29 cellular contexts compared by ENCODE assay signal in the genomic region with DNA sequence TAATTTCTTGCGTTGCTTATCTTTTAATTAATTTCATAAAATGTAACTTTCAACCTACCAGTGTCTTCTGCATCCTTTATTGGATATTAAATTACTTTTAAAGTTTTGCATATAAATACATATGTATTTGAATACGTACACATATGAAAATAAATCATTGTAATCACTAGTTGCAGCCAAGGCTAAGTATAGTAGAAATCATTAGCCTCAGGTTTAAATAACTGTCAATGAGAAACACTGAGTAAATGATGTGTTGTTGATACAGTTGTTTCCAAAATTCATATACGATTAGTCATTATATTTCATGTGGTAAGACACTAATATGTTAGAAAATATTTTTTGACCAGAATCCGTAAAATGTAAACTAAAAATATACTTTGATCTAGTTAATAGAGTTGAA.
"Had no signal": no experiment of that assay in that cellular context is flagged by ENCODE, and none has a peak within 500 bp of the region (broad histone marks: within the 10 kb centered on the region; RNA-seq: fewer than 3 reads in every experiment).

No MANE protein-coding gene starts in this region.

- DNase-seq: activated B cell treated with CpG ODN at 0.5 μM for 24 hours; activated CD4-positive, alpha-beta T cell treated with anti-CD3 and anti-CD28 coated beads for 48 hours; activated CD4-positive, alpha-beta T cell treated with anti-CD3 and anti-CD28 coated beads, Interleukin-2, amount 50 U/mL, for 1 hour; activated CD4-positive, alpha-beta T cell treated with anti-CD3 and anti-CD28 coated beads, Interleukin-2, amount 50 U/mL, for 48 hours; activated CD8-positive, alpha-beta memory T cell treated with anti-CD3 and anti-CD28 coated beads for 24 hours; activated CD8-positive, alpha-beta T cell treated with anti-CD3 and anti-CD28 coated beads for 36 hours; activated effector memory CD4-positive, alpha-beta T cell treated with Interleukin-2 at 50 U/mL for 16 hours; activated gamma-delta T cell treated with Interleukin-2 at 50 U/mL for 16 hours; activated naive CD4-positive, alpha-beta T cell treated with anti-CD3 and anti-CD28 coated beads, Interleukin-2, amount 50 U/mL, for 16 hours; activated naive CD4-positive, alpha-beta T cell treated with Interleukin-2 at 50 U/mL for 16 hours; activated T-cell treated with anti-CD3 and anti-CD28 coated beads, Interleukin-2, amount 50 U/mL, for 4 hours; amniotic stem cell; anterior cingulate cortex; brain microvascular endothelial cell; cortex of kidney; dermis blood vessel endothelial cell; effector CD4-positive, alpha-beta T cell; effector memory CD8-positive, alpha-beta T cell; esophagus squamous epithelium; head of caudate nucleus; hippocampal formation; T1000; WERI-Rb-1 had no signal

- H3K27ac ChIP-seq: brain microvascular endothelial cell, epithelial cell of prostate, esophagus squamous epithelium, WERI-Rb-1 had no signal

- H3K27me3 ChIP-seq: brain microvascular endothelial cell, esophagus squamous epithelium had no signal

- H3K4me1 ChIP-seq: esophagus squamous epithelium had no signal

- H3K4me3 ChIP-seq: esophagus squamous epithelium had no signal

- FAIRE-seq: astrocyte, bronchial epithelial cell, endothelial cell of umbilical vein had no signal

- H3K9me3 ChIP-seq: esophagus squamous epithelium had no signal

- H3K36me3 ChIP-seq: brain microvascular endothelial cell, esophagus squamous epithelium, WERI-Rb-1 had no signal

- ATAC-seq: activated CD4-positive, CD25-positive, alpha-beta regulatory T cell treated with anti-CD3 and anti-CD28 coated beads, Interleukin-2, amount 50 U/mL, for 24 hours; activated CD8-positive, alpha-beta T cell treated with anti-CD3 and anti-CD28 coated beads for 36 hours; activated T-cell treated with anti-CD3 and anti-CD28 coated beads, Interleukin-2, amount 50 U/mL, for 4 hours; activated T-helper 17 cell treated with anti-CD3 and anti-CD28 coated beads, Interleukin-2, amount 50 U/mL, for 72 hours; effector memory CD8-positive, alpha-beta T cell had no signal
